ENCODE assay signal across 18 cellular contexts in the genomic region with DNA sequence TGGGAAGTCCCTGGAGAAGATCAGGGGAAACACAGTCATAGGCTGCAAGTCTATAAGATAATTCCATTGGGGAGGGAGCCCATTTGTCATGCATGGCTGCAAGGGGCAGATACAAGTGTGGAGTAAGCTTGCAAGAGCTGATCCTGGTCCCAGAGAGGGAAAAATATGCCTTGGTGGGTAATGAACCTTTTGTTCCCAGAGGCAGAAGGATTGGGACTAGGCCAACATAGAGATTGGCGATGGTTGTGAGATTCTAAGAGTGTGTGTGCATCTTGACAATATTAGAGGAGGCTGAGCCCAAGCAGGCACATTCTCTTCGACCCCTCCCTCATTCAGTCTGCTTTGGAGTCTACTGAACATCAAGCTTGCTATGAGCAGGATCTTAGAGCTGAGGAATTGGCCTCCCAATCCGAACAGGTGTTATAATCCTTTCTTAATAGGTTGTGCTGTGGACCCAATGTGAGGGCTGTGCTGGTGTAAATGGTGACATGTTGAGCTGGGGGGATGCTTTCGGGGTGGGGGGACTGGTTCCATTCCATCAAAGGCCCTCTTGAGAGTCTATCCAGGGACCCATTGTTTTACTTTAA. TPM values are rescaled to one million over a fixed set of nuclear protein-coding genes. Genes with fewer than 3 reads are reported as not detected.
DNase-seq lines count a peak whose midpoint lies in the region; ATAC-seq, FAIRE-seq and TF ChIP-seq lines count a peak whose summit lies in the region.
"Had no signal": no experiment of that assay in that cellular context is flagged by ENCODE, and none has a peak within 500 bp of the region (broad histone marks: within the 10 kb centered on the region; RNA-seq: fewer than 3 reads in every experiment).

No MANE protein-coding gene starts in this region.

- in situ Hi-C loops in gastrocnemius medialis (cut with MboI; ENCODE audit: low sequenced_read_pairs in 4 of 4) = no loop called here

- no peaks in the 10 kb centered on the region for H3K9me3 Mint-ChIP-seq in effector memory CD8-positive, alpha-beta T cell

- H3K4me1 ChIP-seq in A549 (peaks cover 39% of the 10 kb centered on the region), gastrocnemius medialis (peaks cover 20 to 23% of the 10 kb centered on the region in 2 donors)
- peaks cover 46 to 78% (median 65%) of the 10 kb centered on the region in 10 experiments for H3K4me1 ChIP-seq in BLaER1 treated with 17β-estradiol and CSF1 and Interleukin-3, amounts not matched to agents 10 nM and 100 nM

- POLR2A ChIA-PET in A549 (lab: Yijun Ruan, JAX) = interaction anchor here (0.7 kb wide), 1 partner anchor 181 kb away, joined by 5 read pairs; no protein-coding TSS in a partner anchor

- TF ChIP-seq RAD21 in A549 (conservative IDR thresholded peaks at IDR 0.05 in 1 of 2, IDR thresholded peaks at IDR 0.05 in 1 of 2) = no peak

- H3K9me3 ChIP-seq in A549 (no peaks in the 10 kb centered on the region), T-helper 17 cell (ENCODE audit: control insufficient read depth, low read length, poor library complexity, severe bottlenecking) (no peaks in the 10 kb centered on the region), gastrocnemius medialis (no peaks in the 10 kb centered on the region)
- H3K9me3 ChIP-seq in BLaER1 treated with 17β-estradiol and CSF1 and Interleukin-3, amounts not matched to agents 10 nM and 100 nM (replicated peaks in 1 of 11) = no peaks in the 10 kb centered on the region

- no peaks in the 10 kb centered on the region for H3K27me3 ChIP-seq in BLaER1 treated with 17β-estradiol and CSF1 and Interleukin-3, amounts not matched to agents 10 nM and 100 nM
- H3K27me3 ChIP-seq in gastrocnemius medialis = no peaks in the 10 kb centered on the region

- intact Hi-C loops in gastrocnemius medialis (cut with DNase I; ENCODE audit: low total_unique reads) = no loop called here

- CTCF ChIA-PET in A549 (lab: Yijun Ruan, JAX) = interaction anchor here (0.6 kb wide), 2 partner anchors 132 to 534 kb away, joined by 3 to 4 read pairs; no protein-coding TSS in a partner anchor

- TF ChIP-seq CTCF in A549 (IDR thresholded peaks at IDR 0.05) (no peak), gastrocnemius medialis (IDR thresholded peaks at IDR 0.05 in 4 of 5, conservative IDR thresholded peaks at IDR 0.05 in 1 of 5) (no peak)

- FAIRE-seq in A549 (lab: Jason Lieb, UNC) = no peak
- FAIRE-seq: endothelial cell of umbilical vein, frontal cortex, TTC549 had no signal

- 94% methylated on average over 2 of the region's 4 CpGs for WGBS in A549 (ENCODE audit: missing lambda C conversion rate)

- no peak for TF ChIP-seq EP300 in A549 (IDR thresholded peaks at IDR 0.05)

- H3K4me1 Mint-ChIP-seq in T-helper 17 cell = peaks cover 73% of the 10 kb centered on the region
- H3K4me1 Mint-ChIP-seq in effector memory CD8-positive, alpha-beta T cell (ENCODE audit: low read depth in 2 of 2) = peaks cover 80 to 89% of the 10 kb centered on the region in 2 donors

- H3K4me3 Mint-ChIP-seq in T-helper 17 cell = peak overlapping the region; percentile 96
- H3K4me3 Mint-ChIP-seq in effector memory CD8-positive, alpha-beta T cell = peak overlapping the region; percentile 99

- TF ChIP-seq POLR2A in A549 (IDR thresholded peaks at IDR 0.05; ENCODE audit: low read length) = no peak
- TF ChIP-seq POLR2A in gastrocnemius medialis (IDR thresholded peaks at IDR 0.05) = no peak

- H4K20me1 ChIP-seq in BLaER1 treated with 17β-estradiol and CSF1 and Interleukin-3, amounts not matched to agents 10 nM and 100 nM = peaks cover 13 to 33% (median 30%) of the 10 kb centered on the region in 11 experiments; a peak in 16 of 22 replicates

- H3K27ac Mint-ChIP-seq in T-helper 17 cell = peak overlapping the region; percentile 99
- H3K27ac Mint-ChIP-seq in effector memory CD8-positive, alpha-beta T cell = peak overlapping the region; percentile 94 to 99

- DNase-seq in A549 (ENCODE audit: low read depth in 1 of 2, low spot score in 1 of 2) = no peak
- DNase-seq in T-helper 17 cell = no peak
- DNase-seq in effector memory CD8-positive, alpha-beta T cell = no peak
- DNase-seq in left lobe of liver (ENCODE audit: low spot score) = no peak
- no peak for DNase-seq in gastrocnemius medialis
- DNase-seq in SHP77 (lab: John Stamatoyannopoulos, UW) = no peak
- DNase-seq: amygdala, naive B cell, NCI-H1436, NCI-H446 treated with DMSO at 0.1 percent for 48 hours had no signal

- peaks cover 11 to 27% (median 13%) of the 10 kb centered on the region in 11 experiments for H3K36me3 ChIP-seq in BLaER1 treated with 17β-estradiol and CSF1 and Interleukin-3, amounts not matched to agents 10 nM and 100 nM
- H3K36me3 ChIP-seq in gastrocnemius medialis = no peaks in the 10 kb centered on the region

- H3K9ac ChIP-seq in BLaER1 treated with 17β-estradiol and CSF1 and Interleukin-3, amounts not matched to agents 10 nM and 100 nM = peak overlapping the region in 4 of 11 experiments; percentile 3 to 93 (median 52); a peak in 5 of 22 replicates

- H3K4me3 ChIP-seq in A549 = no peak overlapping the region
- H3K4me3 ChIP-seq in BLaER1 treated with 17β-estradiol and CSF1 and Interleukin-3, amounts not matched to agents 10 nM and 100 nM = peak overlapping the region in 8 of 10 experiments; percentile 71 to 90 (median 84); a peak in 8 of 20 replicates
- no peak overlapping the region for H3K4me3 ChIP-seq in gastrocnemius medialis
- H3K4me3 ChIP-seq: lung had no signal

- no peak for ATAC-seq in A549
- no peak for ATAC-seq in T-helper 17 cell
- no peak for ATAC-seq in effector memory CD8-positive, alpha-beta T cell (replicated peaks)
- ATAC-seq in left lobe of liver = no peak
- ATAC-seq in gastrocnemius medialis = no peak

- no peaks in the 10 kb centered on the region for H3K36me3 Mint-ChIP-seq in T-helper 17 cell (ENCODE audit: low read depth)
- H3K36me3 Mint-ChIP-seq in effector memory CD8-positive, alpha-beta T cell (ENCODE audit: insufficient read depth) = peaks cover 42% of the 10 kb centered on the region
- H3K36me3 Mint-ChIP-seq: naive B cell had no signal

- H3K27me3 Mint-ChIP-seq in T-helper 17 cell = no peaks in the 10 kb centered on the region
- no peaks in the 10 kb centered on the region for H3K27me3 Mint-ChIP-seq in effector memory CD8-positive, alpha-beta T cell
- H3K27me3 Mint-ChIP-seq: naive B cell had no signal

- H3K27ac ChIP-seq in A549 (no peak overlapping the region), gastrocnemius medialis (no peak overlapping the region)
- peak overlapping the region in 7 of 11 experiments; percentile 93 to 96 (median 95); a peak in 10 of 22 replicates for H3K27ac ChIP-seq in BLaER1 treated with 17β-estradiol and CSF1 and Interleukin-3, amounts not matched to agents 10 nM and 100 nM

- 0 out of 3 replicates have a peak overlapping the region, but pooled peaks have one; percentile 96 for H3K4me2 ChIP-seq in A549
- peak overlapping the region; percentile 95 to 100 (median 99) for H3K4me2 ChIP-seq in BLaER1 treated with 17β-estradiol and CSF1 and Interleukin-3, amounts not matched to agents 10 nM and 100 nM

TF ChIP-seq in A549, 52 proteins besides CTCF, POLR2A, EP300 and RAD21 (continues in another document):
- TF ChIP-seq MAZ (IDR thresholded peaks at IDR 0.05; ENCODE audit: borderline replicate concordance, low read depth, low read length) (no peak), FOSB (CRISPR knock-in tag; IDR thresholded peaks at IDR 0.05) (no peak), ESRRA (IDR thresholded peaks at IDR 0.05; ENCODE audit: borderline replicate concordance, low read length) (no peak), JUN (IDR thresholded peaks at IDR 0.05) (no peak), ZFP36 (IDR thresholded peaks at IDR 0.05; ENCODE audit: borderline replicate concordance, partially characterized antibody) (no peak)
- TF ChIP-seq, protein P1, sequence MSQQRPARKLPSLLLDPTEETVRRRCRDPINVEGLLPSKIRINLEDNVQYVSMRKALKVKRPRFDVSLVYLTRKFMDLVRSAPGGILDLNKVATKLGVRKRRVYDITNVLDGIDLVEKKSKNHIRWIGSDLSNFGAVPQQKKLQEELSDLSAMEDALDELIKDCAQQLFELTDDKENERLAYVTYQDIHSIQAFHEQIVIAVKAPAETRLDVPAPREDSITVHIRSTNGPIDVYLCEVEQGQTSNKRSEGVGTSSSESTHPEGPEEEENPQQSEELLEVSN (IDR thresholded peaks at IDR 0.05; ENCODE audit: borderline replicate concordance, low read depth) = no peak
- TF ChIP-seq, protein P2, sequence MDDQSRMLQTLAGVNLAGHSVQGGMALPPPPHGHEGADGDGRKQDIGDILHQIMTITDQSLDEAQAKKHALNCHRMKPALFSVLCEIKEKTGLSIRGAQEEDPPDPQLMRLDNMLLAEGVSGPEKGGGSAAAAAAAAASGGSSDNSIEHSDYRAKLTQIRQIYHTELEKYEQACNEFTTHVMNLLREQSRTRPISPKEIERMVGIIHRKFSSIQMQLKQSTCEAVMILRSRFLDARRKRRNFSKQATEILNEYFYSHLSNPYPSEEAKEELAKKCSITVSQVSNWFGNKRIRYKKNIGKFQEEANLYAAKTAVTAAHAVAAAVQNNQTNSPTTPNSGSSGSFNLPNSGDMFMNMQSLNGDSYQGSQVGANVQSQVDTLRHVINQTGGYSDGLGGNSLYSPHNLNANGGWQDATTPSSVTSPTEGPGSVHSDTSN (IDR thresholded peaks at IDR 0.05) = no peak

RNA-seq across cellular contexts. Expression of gene MIAT, which starts 18.4 kb away (rescaled TPM):
- 2.2 and 3.1 TPM in 2 replicates for polyA plus RNA-seq in A549 (2011; rRNA removed)
- polyA plus RNA-seq in A549 (2012; cell fraction: cytosol; rRNA removed) = 0.36 and 0.48 TPM in 2 replicates
- 2.7 and 4.2 TPM in 2 replicates for polyA plus RNA-seq in A549 (2012; cell fraction: nucleus; rRNA removed)
- polyA plus RNA-seq in A549 (2017; fragmentation: RNase III; extraction: RNeasy Plus Mini Kit Qiagen cat#74134 plus additional on column Dnase treatment) = 1.1 to 2.2 TPM (median 1.5 TPM) in 3 replicates
- polyA minus RNA-seq in A549 (2011; rRNA and poly(A)+ RNA removed) = 3.3 and 5.2 TPM in 2 replicates
- 100 to 1,000 TPM in 1 of 2 donors, 10 to 100 TPM in 1; 83.4 to 116 TPM for total RNA-seq in T-helper 17 cell
- 0.60 TPM for total RNA-seq in left lobe of liver
- under 1 TPM in 3 of 4 donors, not detected in 1; 0.02 to 0.25 (median 0.07) TPM for total RNA-seq in gastrocnemius medialis

RNA-seq across cellular contexts. Expression of gene CRYBA4, which starts 54.0 kb away (rescaled TPM):
- polyA plus RNA-seq in A549 (2011; rRNA removed) (not detected in 2 replicates), A549 (2017; fragmentation: RNase III; extraction: RNeasy Plus Mini Kit Qiagen cat#74134 plus additional on column Dnase treatment) (not detected in 3 replicates)
- polyA plus RNA-seq in A549 (2012; cell fraction: cytosol; rRNA removed) = not detected in 2 replicates
- not detected in 2 replicates for polyA plus RNA-seq in A549 (2012; cell fraction: nucleus; rRNA removed)
- polyA minus RNA-seq in A549 (2011; rRNA and poly(A)+ RNA removed) = not detected in 2 replicates
- total RNA-seq in T-helper 17 cell (not detected), left lobe of liver (not detected), gastrocnemius medialis (not detected)
- total RNA-seq: endothelial cell of umbilical vein, frontal cortex, lung, temporal lobe had no signal
- polyA plus RNA-seq: BJ, endothelial cell of umbilical vein had no signal

RNA-seq across cellular contexts. Expression of gene CRYBB1, which starts 58.0 kb away (rescaled TPM):
- polyA plus RNA-seq in A549 (2011; rRNA removed) (not detected in 2 replicates), A549 (2017; fragmentation: RNase III; extraction: RNeasy Plus Mini Kit Qiagen cat#74134 plus additional on column Dnase treatment) (not detected in 3 replicates)
- not detected in 2 replicates for polyA plus RNA-seq in A549 (2012; cell fraction: cytosol; rRNA removed)
- not detected in 2 replicates for polyA plus RNA-seq in A549 (2012; cell fraction: nucleus; rRNA removed)
- not detected in 2 replicates for polyA minus RNA-seq in A549 (2011; rRNA and poly(A)+ RNA removed)
- total RNA-seq in T-helper 17 cell (not detected), left lobe of liver (not detected), gastrocnemius medialis (under 1 TPM in 1 of 4 donors, not detected in 3; 0.97 TPM)
- total RNA-seq: endothelial cell of umbilical vein, SK-MEL-5 had no signal
- polyA plus RNA-seq: BJ, endothelial cell of umbilical vein had no signal

Comparison
In these comparisons a context has a peak if more than half of its experiments do, and no peak if none do; other contexts are left out.
1. H3K27ac ChIP-seq: peak in BLaER1 treated with 17β-estradiol and CSF1 and Interleukin-3, amounts not matched to agents 10 nM and 100 nM (7 of 11); none in A549 (0 of 2) and gastrocnemius medialis (0 of 4).
2. H3K4me3 ChIP-seq: peak in BLaER1 treated with 17β-estradiol and CSF1 and Interleukin-3, amounts not matched to agents 10 nM and 100 nM (8 of 10); none in A549 (single experiment) and gastrocnemius medialis (0 of 4).
3. RNA of gene MIAT, which starts 18.4 kb away (total RNA-seq): 83.4 to 116 TPM in T-helper 17 cell; 0.60 TPM in left lobe of liver (single experiment) and 0.02 to 0.25 TPM in gastrocnemius medialis; every median in the first group is over 10 times any median in the second.